ENCODE assay signal across 2 cellular contexts in genomic region chr12:102964872-102965271, GRCh38.
TF ChIP-seq lines count a peak whose summit lies in the region.

No MANE protein-coding gene starts in this region.

TF ChIP-seq in SK-N-SH, 30 proteins besides CTCF, POLR2A, EP300 and RAD21 (continued from another document):
- no peak for TF ChIP-seq RCOR1 (IDR thresholded peaks at IDR 0.05; ENCODE audit: low read length)
- no peak for TF ChIP-seq FOSL2 (IDR thresholded peaks at IDR 0.05; ENCODE audit: borderline replicate concordance, low read depth)
- no peak for TF ChIP-seq TCF12 (IDR thresholded peaks at IDR 0.05)
- TF ChIP-seq ELF1 (IDR thresholded peaks at IDR 0.05) = no peak
- no peak for TF ChIP-seq MXI1 (IDR thresholded peaks at IDR 0.05; ENCODE audit: low read depth, low read length)
- no peak for TF ChIP-seq POLR2AphosphoS5 (IDR thresholded peaks at IDR 0.05; ENCODE audit: low read depth, low read length)

TF ChIP-seq in SK-N-SH treated with all-trans-retinoic acid at 6 μM for 48 hours, 23 proteins besides CTCF, POLR2A, EP300 and RAD21 (continued from another document):
- no peak for TF ChIP-seq TOX (CRISPR knock-in tag; IDR thresholded peaks at IDR 0.05; ENCODE audit: borderline replicate concordance)
- no peak for TF ChIP-seq ARNTL (CRISPR knock-in tag; IDR thresholded peaks at IDR 0.05; ENCODE audit: borderline replicate concordance, low read depth)
- TF ChIP-seq ZNF565 (CRISPR knock-in tag; conservative IDR thresholded peaks at IDR 0.05; ENCODE audit: low read depth) = no peak
- no peak for TF ChIP-seq SNAI2 (CRISPR knock-in tag; IDR thresholded peaks at IDR 0.05)
- no peak for TF ChIP-seq CSDC2 (CRISPR knock-in tag; IDR thresholded peaks at IDR 0.05)
- TF ChIP-seq OSR1 (CRISPR knock-in tag; IDR thresholded peaks at IDR 0.05) = no peak
- TF ChIP-seq ZFP30 (CRISPR knock-in tag; IDR thresholded peaks at IDR 0.05) = no peak
- no peak for TF ChIP-seq POU6F1 (CRISPR knock-in tag; IDR thresholded peaks at IDR 0.05; ENCODE audit: borderline replicate concordance, low read depth)
- TF ChIP-seq ISL1 (CRISPR knock-in tag; IDR thresholded peaks at IDR 0.05) = no peak
- no peak for TF ChIP-seq ESRRG (CRISPR knock-in tag; IDR thresholded peaks at IDR 0.05)
- no peak for TF ChIP-seq TCF4 (CRISPR knock-in tag; IDR thresholded peaks at IDR 0.05; ENCODE audit: borderline replicate concordance)
- no peak for TF ChIP-seq TSHZ2 (CRISPR knock-in tag; IDR thresholded peaks at IDR 0.05)
- no peak for TF ChIP-seq RARB (CRISPR knock-in tag; IDR thresholded peaks at IDR 0.05)
- no peak for TF ChIP-seq BACH2 (CRISPR knock-in tag; IDR thresholded peaks at IDR 0.05; ENCODE audit: borderline replicate concordance)
